In genomic region chrX:15274946-15275345, GRCh38 we compare ENCODE assay signal across 24 cellular contexts. TPM values are rescaled to one million over a fixed set of nuclear protein-coding genes. Genes with fewer than 3 reads are reported as not detected.
"Had no signal": no experiment of that assay in that cellular context is flagged by ENCODE, and none has a peak within 500 bp of the region (broad histone marks: within the 10 kb centered on the region; RNA-seq: fewer than 3 reads in every experiment).

No MANE protein-coding gene starts in this region.

- H3K27me3 ChIP-seq: SJSA1 had no signal

- H3K9me3 ChIP-seq: SJSA1 had no signal

- FAIRE-seq: RCC 7860 had no signal

- H3K36me3 ChIP-seq: SJSA1 had no signal

- H3K4me3 ChIP-seq: SJSA1, SK-N-MC had no signal

- H3K27ac ChIP-seq: SJSA1, SK-N-MC had no signal

- DNase-seq: KBM-7, NCI-H1092, NCI-H1105 treated with DMSO at 0.1 percent for 48 hours, NCI-H1417 treated with DMSO at 0.1 percent for 48 hours, NCI-H146, NCI-H1694 treated with DMSO at 0.1 percent for 48 hours, NCI-H1930, NCI-H2081, NCI-H2107, NCI-H2227 treated with DMSO at 0.1 percent for 48 hours, NCI-H524, NCI-H526 treated with DMSO at 0.1 percent for 48 hours, NCI-H774, Right ventricle myocardium superior, RPMI8226, SIG-M5 had no signal

RNA-seq across cellular contexts. Expression of gene ASB9, which starts 5.1 kb away (rescaled TPM):
- polyA plus RNA-seq: IgD-negative memory B cell had no signal

RNA-seq across cellular contexts. Expression of gene ASB11, which starts 40.5 kb away (rescaled TPM):
- total RNA-seq: HT-29, LHCN-M2, MCF 10A, NCI-H460, SJSA1 had no signal
- polyA plus RNA-seq: IgD-negative memory B cell had no signal
